In the genomic region with DNA sequence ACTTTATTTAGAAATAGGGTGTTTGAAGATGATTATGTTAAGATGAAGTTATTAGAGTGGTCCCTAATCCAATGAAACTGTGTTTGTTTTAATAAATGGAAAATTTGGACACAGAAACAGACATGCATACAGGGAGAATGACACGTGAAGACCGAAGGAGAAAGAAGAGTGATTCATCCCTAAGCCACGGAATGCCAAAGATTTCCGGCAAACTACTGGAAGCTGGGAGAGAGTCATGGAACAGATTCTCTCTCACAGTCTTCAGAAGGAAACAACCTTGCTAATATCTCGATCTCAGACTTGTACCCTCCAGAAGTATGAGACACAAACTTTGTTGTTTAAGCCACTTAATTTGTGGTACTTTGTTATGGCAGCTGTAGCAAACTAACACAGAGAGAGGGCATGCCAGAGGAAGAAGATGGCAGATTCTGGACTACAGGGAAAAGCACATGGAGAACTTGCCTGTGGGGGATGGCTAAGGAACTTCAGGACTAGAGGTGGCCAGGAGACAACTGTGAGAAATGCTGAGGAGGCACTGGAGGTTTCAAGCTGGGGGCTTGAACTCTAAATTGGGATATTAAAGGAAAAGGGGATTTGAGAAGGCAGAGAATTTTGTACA, we compare ENCODE assay signal across 16 cellular contexts.
DNase-seq lines count a peak whose midpoint lies in the region; ATAC-seq, FAIRE-seq and TF ChIP-seq lines count a peak whose summit lies in the region.
"Had no signal": no experiment of that assay in that cellular context is flagged by ENCODE, and none has a peak within 500 bp of the region (broad histone marks: within the 10 kb centered on the region; RNA-seq: fewer than 3 reads in every experiment).

No MANE protein-coding gene starts in this region.

- no peak overlapping the region for H3K4me3 ChIP-seq in keratinocyte (ENCODE audit: control insufficient read depth in 2 of 3, extremely low read depth in 1 of 3, insufficient read depth in 2 of 3, low read depth in 1 of 3, low read length in 3 of 3)

- no peaks in the 10 kb centered on the region for H3K9me1 ChIP-seq in keratinocyte (ENCODE audit: control insufficient read depth, extremely low read depth, insufficient read depth, low read length)

- H2AFZ ChIP-seq in keratinocyte (ENCODE audit: control insufficient read depth, low read length), result peak overlapping the region; percentile 36

- H3K27me3 Mint-ChIP-seq in stimulated activated naive B cell treated with anti-CD40 and anti-IgM and Interleukin-4, amounts not matched to agents 10 μg/mL and 1 μg/mL and 100 μg/mL, for 72 hours, result no peaks in the 10 kb centered on the region
- H3K27me3 Mint-ChIP-seq in natural killer cell (ENCODE audit: low read depth in 2 of 2), result no peaks in the 10 kb centered on the region

- no peak overlapping the region for H3K4me3 Mint-ChIP-seq in stimulated activated naive B cell treated with anti-CD40 and anti-IgM and Interleukin-4, amounts not matched to agents 10 μg/mL and 1 μg/mL and 100 μg/mL, for 72 hours
- no peak overlapping the region for H3K4me3 Mint-ChIP-seq in natural killer cell

- H3K27me3 ChIP-seq in keratinocyte (ENCODE audit: control insufficient read depth, extremely low read depth, insufficient read depth, low read length), result no peaks in the 10 kb centered on the region

- DNase-seq in HS-5 (ENCODE audit: low read depth), result peak; percentile 52
- peak; percentile 83 for DNase-seq in astrocyte of the hippocampus (ENCODE audit: low read depth, low spot score)
- DNase-seq in keratinocyte (ENCODE audit: low read depth, low spot score), result no peak
- no peak for DNase-seq in substantia nigra (lab: John Stamatoyannopoulos, UW)
- no peak for DNase-seq in stimulated activated naive B cell treated with anti-CD40 and anti-IgM and Interleukin-4, amounts not matched to agents 10 μg/mL and 1 μg/mL and 100 μg/mL, for 72 hours
- DNase-seq in DMS 273 treated with DMSO at 0.1 percent for 48 hours (lab: John Stamatoyannopoulos, UW), result no peak
- no peak for DNase-seq in NCI-H524 treated with DMSO at 0.1 percent for 48 hours (lab: John Stamatoyannopoulos, UW)
- no peak for DNase-seq in natural killer cell
- DNase-seq: activated T-cell treated with anti-CD3 and anti-CD28 coated beads, Interleukin-2, amount 50 U/mL, for 1 hour; aorta; Calu3; midbrain; NCI-H1092; NCI-H510A treated with DMSO at 0.1 percent for 48 hours; Right ventricle myocardium superior had no signal

- H3K9me3 Mint-ChIP-seq in stimulated activated naive B cell treated with anti-CD40 and anti-IgM and Interleukin-4, amounts not matched to agents 10 μg/mL and 1 μg/mL and 100 μg/mL, for 72 hours, result no peaks in the 10 kb centered on the region
- peaks cover 17 to 18% of the 10 kb centered on the region in 2 donors for H3K9me3 Mint-ChIP-seq in natural killer cell

- TF ChIP-seq CTCF in keratinocyte (optimal IDR thresholded peaks at IDR 0.05 in 1 of 3, IDR thresholded peaks at IDR 0.05 in 1 of 3, conservative IDR thresholded peaks at IDR 0.05 in 1 of 3; ENCODE audit: extremely low read depth in 1 of 3, insufficient read depth in 2 of 3, low read length in 3 of 3) (no peak), natural killer cell (IDR thresholded peaks at IDR 0.05) (no peak)

- no peak for FAIRE-seq in keratinocyte (lab: Jason Lieb, UNC)

- no peaks in the 10 kb centered on the region for H3K4me1 ChIP-seq in keratinocyte (ENCODE audit: control insufficient read depth, extremely low read depth, insufficient read depth, low read length)

- no peaks in the 10 kb centered on the region for H3K36me3 Mint-ChIP-seq in stimulated activated naive B cell treated with anti-CD40 and anti-IgM and Interleukin-4, amounts not matched to agents 10 μg/mL and 1 μg/mL and 100 μg/mL, for 72 hours
- H3K36me3 Mint-ChIP-seq in natural killer cell, result no peaks in the 10 kb centered on the region

- no peaks in the 10 kb centered on the region for H3K79me2 ChIP-seq in keratinocyte (ENCODE audit: control insufficient read depth, insufficient read depth, low read length)

- no peaks in the 10 kb centered on the region for H3K4me1 Mint-ChIP-seq in stimulated activated naive B cell treated with anti-CD40 and anti-IgM and Interleukin-4, amounts not matched to agents 10 μg/mL and 1 μg/mL and 100 μg/mL, for 72 hours
- H3K4me1 Mint-ChIP-seq in natural killer cell, result no peaks in the 10 kb centered on the region

- H3K9ac ChIP-seq in keratinocyte (ENCODE audit: control insufficient read depth, extremely low read depth, insufficient read depth, low read length), result no peak overlapping the region

- intact Hi-C loops in natural killer cell (cut with micrococcal nuclease), result no loop called here

- no peaks in the 10 kb centered on the region for H3K9me3 ChIP-seq in keratinocyte (ENCODE audit: control insufficient read depth, low read depth, low read length)

- H3K36me3 ChIP-seq in keratinocyte (ENCODE audit: control insufficient read depth in 2 of 2, extremely low read depth in 1 of 2, insufficient read depth in 2 of 2, low read length in 2 of 2), result no peaks in the 10 kb centered on the region

- dilution Hi-C loops in keratinocyte (cut with MboI; ENCODE audit: extremely low pct_ligation_motif_present, low sequenced_read_pairs), result no loop called here

- H3K27ac Mint-ChIP-seq in stimulated activated naive B cell treated with anti-CD40 and anti-IgM and Interleukin-4, amounts not matched to agents 10 μg/mL and 1 μg/mL and 100 μg/mL, for 72 hours, result no peak overlapping the region
- no peak overlapping the region for H3K27ac Mint-ChIP-seq in natural killer cell

- no peaks in the 10 kb centered on the region for H4K20me1 ChIP-seq in keratinocyte (ENCODE audit: control insufficient read depth, extremely low read depth, insufficient read depth, low read length)

- H3K27ac ChIP-seq in keratinocyte (ENCODE audit: control insufficient read depth, insufficient read depth, low read length), result no peak overlapping the region
- H3K27ac ChIP-seq in substantia nigra (ENCODE audit: low read depth, low read length, poor library complexity, severe bottlenecking), result peak overlapping the region; percentile 54

- no peak overlapping the region for H3K4me2 ChIP-seq in keratinocyte (ENCODE audit: control insufficient read depth, extremely low read depth, insufficient read depth, low read depth, low read length)

- no peak for ATAC-seq in stimulated activated naive B cell treated with anti-CD40 and anti-IgM and Interleukin-4, amounts not matched to agents 10 μg/mL and 1 μg/mL and 100 μg/mL, for 72 hours (replicated peaks)
- ATAC-seq in natural killer cell, result no peak
- ATAC-seq: activated CD4-positive, CD25-positive, alpha-beta regulatory T cell treated with anti-CD3 and anti-CD28 coated beads, Interleukin-2, amount 50 U/mL, for 24 hours had no signal

Comparison
In these comparisons a context has a peak if more than half of its experiments do, and no peak if none do; other contexts are left out.
1. DNase-seq: peak in HS-5 (single experiment) and astrocyte of the hippocampus (single experiment); none in keratinocyte (single experiment), substantia nigra (0 of 49), stimulated activated naive B cell treated with anti-CD40 and anti-IgM and Interleukin-4, amounts not matched to agents 10 μg/mL and 1 μg/mL and 100 μg/mL, for 72 hours (single experiment), DMS 273 treated with DMSO at 0.1 percent for 48 hours (single experiment), NCI-H524 treated with DMSO at 0.1 percent for 48 hours (single experiment) and natural killer cell (single experiment).